In genomic region chr6:45591306-45591705, GRCh38 we compare ENCODE assay signal across 14 cellular contexts.
DNase-seq lines count a peak whose midpoint lies in the region; ATAC-seq and TF ChIP-seq lines count a peak whose summit lies in the region.
"Had no signal": no experiment of that assay in that cellular context is flagged by ENCODE, and none has a peak within 500 bp of the region (broad histone marks: within the 10 kb centered on the region; RNA-seq: fewer than 3 reads in every experiment).

No MANE protein-coding gene starts in this region.

- CTCF ChIA-PET in HCT116 (lab: Charles Lee) = no interaction called here

- H3K27ac ChIP-seq in HCT116 (ENCODE audit: low read depth, low read length) (no peak overlapping the region), mesodermal cell (ENCODE audit: low read depth, low read length, severe bottlenecking) (peak overlapping the region; percentile 60), right atrium auricular region (no peak overlapping the region)
- H3K27ac ChIP-seq: neutrophil had no signal

- POLR2A ChIA-PET in HCT116 (lab: Charles Lee) = no interaction called here

- ATAC-seq in HCT116 = no peak
- ATAC-seq: effector memory CD8-positive, alpha-beta T cell; left ventricle myocardium superior had no signal

- DNase-seq in A172 (ENCODE audit: low spot score) (peak; percentile 59), HCT116 (ENCODE audit: low read depth, low spot score) (no peak), amniotic epithelial cell (ENCODE audit: low read depth) (peak; percentile 40), NOMO-1 treated with DMSO at 0.1 percent for 48 hours (lab: John Stamatoyannopoulos, UW; ENCODE audit: unreplicated experiment) (no peak), right atrium auricular region (ENCODE audit: low spot score) (no peak), globus pallidus (ENCODE audit: low spot score) (no peak), MV-4-11 (lab: John Stamatoyannopoulos, UW) (no peak)
- DNase-seq: BE2C; effector memory CD8-positive, alpha-beta T cell; left ventricle myocardium superior; NCI-H1417 treated with DMSO at 0.1 percent for 48 hours; NCI-H524 had no signal

- peaks cover 7 to 23% of the 10 kb centered on the region in 2 experiments; a peak in 3 of 4 replicates for H3K4me1 ChIP-seq in HCT116 (ENCODE audit: control insufficient read depth in 1 of 2, insufficient read depth in 2 of 2, low read length in 2 of 2)
- H3K4me1 ChIP-seq in mesodermal cell (ENCODE audit: control insufficient read depth, insufficient read depth, low read length, poor library complexity, severe bottlenecking) = peaks cover 39% of the 10 kb centered on the region
- H3K4me1 ChIP-seq in right atrium auricular region = peaks cover 0 to 7% of the 10 kb centered on the region in 2 donors
- H3K4me1 ChIP-seq: BE2C had no signal

- H3K9me2 ChIP-seq in HCT116 (ENCODE audit: insufficient read depth) = no peaks in the 10 kb centered on the region

- no peak overlapping the region for H3K9ac ChIP-seq in HCT116 (ENCODE audit: low read length)

- H4K20me1 ChIP-seq in HCT116 (ENCODE audit: insufficient read depth) = no peaks in the 10 kb centered on the region

- intact Hi-C loops in HCT116 (cut with micrococcal nuclease) = no loop called here

- RAD21 ChIA-PET in HCT116 (lab: Charles Lee; ENCODE audit: low non-redundant PET in 1 of 2, low total read pairs in 2 of 2, uncharacterized antibody in 2 of 2, unreplicated experiment in 2 of 2) = no interaction called here

- WGBS in mesodermal cell (ENCODE audit: insufficient coverage in 2 of 2), 2 experiments = 100% methylated on average over 1 of the region's 1 CpG

- no peak overlapping the region for H3K4me2 ChIP-seq in HCT116 (ENCODE audit: low read length)

- BruUV-seq in HCT116 (replicated peaks; lab: Mats Ljungman, UMichigan) = no TSS peak

- no peak overlapping the region for H3K4me3 ChIP-seq in HCT116 (replicated peaks in 1 of 2; ENCODE audit: low read depth in 1 of 2, low read length in 2 of 2)
- no peak overlapping the region for H3K4me3 ChIP-seq in mesodermal cell (ENCODE audit: extremely low read depth, insufficient read depth, low read length, poor library complexity, severe bottlenecking)
- H3K4me3 ChIP-seq in right atrium auricular region = no peak overlapping the region

- H3K27me3 ChIP-seq in HCT116 (ENCODE audit: insufficient read depth, low read length) (no peaks in the 10 kb centered on the region), right atrium auricular region (no peaks in the 10 kb centered on the region)
- H3K27me3 ChIP-seq: BE2C, neutrophil had no signal

- H3K9me3 ChIP-seq in HCT116 (ENCODE audit: control insufficient read depth in 1 of 2, insufficient read depth in 1 of 2, low read depth in 1 of 2, low read length in 2 of 2) (no peaks in the 10 kb centered on the region), mesodermal cell (ENCODE audit: control insufficient read depth, low read length) (no peaks in the 10 kb centered on the region), right atrium auricular region (no peaks in the 10 kb centered on the region)
- H3K9me3 ChIP-seq: BE2C, neutrophil had no signal

- H3K36me3 ChIP-seq in HCT116 (ENCODE audit: control insufficient read depth in 1 of 2, insufficient read depth in 2 of 2, low read length in 2 of 2) = no peaks in the 10 kb centered on the region
- no peaks in the 10 kb centered on the region for H3K36me3 ChIP-seq in mesodermal cell (ENCODE audit: control insufficient read depth, insufficient read depth, low read length)
- no peaks in the 10 kb centered on the region for H3K36me3 ChIP-seq in right atrium auricular region
- H3K36me3 ChIP-seq: BE2C, neutrophil had no signal

- H2AFZ ChIP-seq in HCT116 (ENCODE audit: low read depth, low read length, poor library complexity, severe bottlenecking) = peak overlapping the region; percentile 37

- no peak for TF ChIP-seq POLR2A in HCT116 (IDR thresholded peaks at IDR 0.05; ENCODE audit: borderline replicate concordance, extremely low read depth, insufficient read depth, insufficient read length)

- TF ChIP-seq CTCF in HCT116 (IDR thresholded peaks at IDR 0.05 in 2 of 3, conservative IDR thresholded peaks at IDR 0.05 in 1 of 3; ENCODE audit: borderline replicate concordance in 1 of 3, insufficient read depth in 1 of 3, low read depth in 2 of 3, low read length in 2 of 3) = no peak
- TF ChIP-seq CTCF in right atrium auricular region (IDR thresholded peaks at IDR 0.05) = no peak

- no peak for TF ChIP-seq RAD21 in HCT116 (IDR thresholded peaks at IDR 0.05; ENCODE audit: low read depth)

- H3K79me2 ChIP-seq in HCT116 (ENCODE audit: insufficient read depth, low read length) = no peaks in the 10 kb centered on the region

TF ChIP-seq in HCT116, 20 proteins besides CTCF, POLR2A, EP300 and RAD21:
- TF ChIP-seq SIN3A (IDR thresholded peaks at IDR 0.05; ENCODE audit: low read depth) (no peak), ATF3 (IDR thresholded peaks at IDR 0.05) (no peak), ZBTB33 (IDR thresholded peaks at IDR 0.05; ENCODE audit: extremely low read depth, insufficient replicate concordance, low read length) (no peak), ZNF274 (IDR thresholded peaks at IDR 0.05; ENCODE audit: low read depth, low read length) (no peak), JUND (IDR thresholded peaks at IDR 0.05) (no peak), POLR2AphosphoS5 (IDR thresholded peaks at IDR 0.05; ENCODE audit: low read depth, low read length) (no peak), TCF7L2 (IDR thresholded peaks at IDR 0.05; ENCODE audit: borderline replicate concordance, extremely low read depth, insufficient read depth, insufficient read length) (no peak), CBX3 (IDR thresholded peaks at IDR 0.05; ENCODE audit: low read depth) (no peak), YY1 (IDR thresholded peaks at IDR 0.05; ENCODE audit: extremely low read depth, insufficient replicate concordance, low read depth, low read length) (no peak), EGR1 (IDR thresholded peaks at IDR 0.05; ENCODE audit: low read depth) (no peak), EZH2phosphoT487 (IDR thresholded peaks at IDR 0.05; ENCODE audit: borderline replicate concordance) (no peak), CEBPB (IDR thresholded peaks at IDR 0.05; ENCODE audit: low read depth) (no peak), ELF1 (IDR thresholded peaks at IDR 0.05; ENCODE audit: borderline replicate concordance, low read depth) (no peak), EZH2 (IDR thresholded peaks at IDR 0.05) (no peak), ZFX (IDR thresholded peaks at IDR 0.05) (no peak), REST (IDR thresholded peaks at IDR 0.05; ENCODE audit: low read depth) (no peak), MAX (IDR thresholded peaks at IDR 0.05) (no peak)

Comparison
In these comparisons a context has a peak if more than half of its experiments do, and no peak if none do; other contexts are left out.
1. DNase-seq: peak in A172 (single experiment) and amniotic epithelial cell (single experiment); none in HCT116 (single experiment), NOMO-1 treated with DMSO at 0.1 percent for 48 hours (single experiment), right atrium auricular region (single experiment), globus pallidus (single experiment) and MV-4-11 (single experiment).